13 cellular contexts compared by ENCODE assay signal in the genomic region with DNA sequence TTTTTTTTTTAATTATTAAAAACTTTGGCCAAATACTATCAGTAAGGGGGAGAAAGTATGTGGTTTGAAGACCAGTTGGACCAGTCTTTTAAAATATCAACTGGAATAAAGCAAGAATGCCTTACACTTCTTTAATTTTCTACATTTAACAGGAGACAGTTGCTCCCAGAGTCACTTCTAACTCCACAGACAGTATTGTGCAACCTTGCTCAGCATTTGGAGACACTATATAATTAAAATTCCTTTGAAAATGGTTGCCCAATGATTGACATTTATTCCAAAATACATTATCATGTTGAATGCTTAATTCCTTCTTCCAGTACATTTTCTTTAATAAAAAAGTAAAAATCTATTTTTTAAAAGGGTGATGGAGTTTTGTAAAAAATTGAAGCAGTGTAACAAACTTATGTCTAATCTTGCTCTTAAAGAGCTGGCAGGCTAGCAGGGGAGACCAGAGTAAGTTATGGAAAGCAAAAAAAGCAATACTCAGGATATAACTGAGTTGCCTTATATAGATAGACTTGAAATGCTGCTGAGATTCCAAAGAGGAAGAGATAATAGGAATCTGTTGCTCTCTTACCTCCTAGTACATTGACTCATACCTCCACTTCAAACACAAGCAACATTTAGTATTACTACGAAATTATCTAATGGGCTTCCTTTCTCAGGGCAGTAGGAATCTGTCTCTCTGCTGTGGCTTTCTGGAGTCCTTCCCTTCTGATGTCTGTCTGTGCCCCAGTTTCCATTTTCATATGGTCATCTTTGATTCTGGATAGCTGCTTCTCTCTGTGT.
DNase-seq lines count a peak whose midpoint lies in the region; TF ChIP-seq lines count a peak whose summit lies in the region.
"Had no signal": no experiment of that assay in that cellular context is flagged by ENCODE, and none has a peak within 500 bp of the region (broad histone marks: within the 10 kb centered on the region; RNA-seq: fewer than 3 reads in every experiment).

No MANE protein-coding gene starts in this region.

- H3K27ac ChIP-seq in mesodermal cell (ENCODE audit: low read depth, low read length, severe bottlenecking), result peak overlapping the region; percentile 80
- peak overlapping the region; percentile 42 to 69 (median 48) for H3K27ac ChIP-seq in transverse colon
- no peak overlapping the region for H3K27ac ChIP-seq in CD8-positive, alpha-beta memory T cell (ENCODE audit: low read depth, low read length)
- H3K27ac ChIP-seq: KMS-11 had no signal

- CTCF ChIA-PET in activated naive CD4-positive, alpha-beta T cell treated with anti-CD3 and anti-CD28 coated beads for 36 hours (lab: Charles Lee), result no interaction called here
- CTCF ChIA-PET in CD8-positive, alpha-beta memory T cell (lab: Charles Lee), result no interaction called here

- no peak overlapping the region for H3K27ac Mint-ChIP-seq in activated naive CD4-positive, alpha-beta T cell treated with anti-CD3 and anti-CD28 coated beads for 36 hours
- no peak overlapping the region for H3K27ac Mint-ChIP-seq in CD8-positive, alpha-beta memory T cell
- H3K27ac Mint-ChIP-seq: natural killer cell treated with Interleukin-12 subunit alpha and Interleukin-12 subunit beta and Interleukin-15 and Interleukin-18, amount 100 ng/mL, for 72 hours had no signal

- H3K4me1 Mint-ChIP-seq in activated naive CD4-positive, alpha-beta T cell treated with anti-CD3 and anti-CD28 coated beads for 36 hours (ENCODE audit: low read depth), result no peaks in the 10 kb centered on the region
- H3K4me1 Mint-ChIP-seq in CD8-positive, alpha-beta memory T cell, result no peaks in the 10 kb centered on the region

- no peaks in the 10 kb centered on the region for H3K27me3 ChIP-seq in transverse colon
- no peaks in the 10 kb centered on the region for H3K27me3 ChIP-seq in CD8-positive, alpha-beta memory T cell (ENCODE audit: insufficient read depth, low read length, poor library complexity, severe bottlenecking)

- H3K36me3 ChIP-seq in mesodermal cell (ENCODE audit: control insufficient read depth, insufficient read depth, low read length), result no peaks in the 10 kb centered on the region
- H3K36me3 ChIP-seq in transverse colon, result no peaks in the 10 kb centered on the region
- H3K36me3 ChIP-seq in CD8-positive, alpha-beta memory T cell (ENCODE audit: insufficient read depth, low read length), result no peaks in the 10 kb centered on the region

- in situ Hi-C loops in transverse colon (cut with MboI; ENCODE audit: low pct_ligation_motif_present in 1 of 4, low pct_unique_long_range_greater_than_20kb in 1 of 4, low sequenced_read_pairs in 3 of 4), result no loop called here

- no peaks in the 10 kb centered on the region for H3K36me3 Mint-ChIP-seq in activated naive CD4-positive, alpha-beta T cell treated with anti-CD3 and anti-CD28 coated beads for 36 hours (ENCODE audit: low read depth)
- H3K36me3 Mint-ChIP-seq in CD8-positive, alpha-beta memory T cell, result no peaks in the 10 kb centered on the region
- H3K36me3 Mint-ChIP-seq: natural killer cell treated with Interleukin-12 subunit alpha and Interleukin-12 subunit beta and Interleukin-15 and Interleukin-18, amount 100 ng/mL, for 72 hours had no signal

- H3K9me3 Mint-ChIP-seq in activated naive CD4-positive, alpha-beta T cell treated with anti-CD3 and anti-CD28 coated beads for 36 hours, result no peaks in the 10 kb centered on the region
- H3K9me3 Mint-ChIP-seq in CD8-positive, alpha-beta memory T cell, result peaks cover 0 to 2% (median 0%) of the 10 kb centered on the region in 5 donors
- H3K9me3 Mint-ChIP-seq: natural killer cell treated with Interleukin-12 subunit alpha and Interleukin-12 subunit beta and Interleukin-15 and Interleukin-18, amount 100 ng/mL, for 72 hours had no signal

- TF ChIP-seq CTCF in fibroblast of pulmonary artery (IDR thresholded peaks at IDR 0.05; ENCODE audit: low read length, missing control alignments) (no peak), transverse colon (IDR thresholded peaks at IDR 0.05) (no peak)

- H3K4me1 ChIP-seq in mesodermal cell (ENCODE audit: control insufficient read depth, insufficient read depth, low read length, poor library complexity, severe bottlenecking) (peaks cover 35% of the 10 kb centered on the region), transverse colon (peaks cover 0 to 18% (median 7%) of the 10 kb centered on the region in 4 donors)
- H3K4me1 ChIP-seq in CD8-positive, alpha-beta memory T cell (ENCODE audit: insufficient read depth, low read length), result no peaks in the 10 kb centered on the region

- POLR2A ChIA-PET in CD8-positive, alpha-beta memory T cell (lab: Charles Lee), result no interaction called here

- no peak overlapping the region for H3K4me3 Mint-ChIP-seq in activated naive CD4-positive, alpha-beta T cell treated with anti-CD3 and anti-CD28 coated beads for 36 hours
- no peak overlapping the region for H3K4me3 Mint-ChIP-seq in CD8-positive, alpha-beta memory T cell
- H3K4me3 Mint-ChIP-seq: natural killer cell treated with Interleukin-12 subunit alpha and Interleukin-12 subunit beta and Interleukin-15 and Interleukin-18, amount 100 ng/mL, for 72 hours had no signal

- DNase-seq in SKM-1 treated with dmso at 0.1 percent for 144 hours (lab: John Stamatoyannopoulos, UW; ENCODE audit: unreplicated experiment), result peak; percentile 10
- no peak for DNase-seq in SKM-1 (lab: John Stamatoyannopoulos, UW; ENCODE audit: unreplicated experiment)
- DNase-seq in fibroblast of pulmonary artery (ENCODE audit: low read depth), result peak; percentile 46
- DNase-seq in transverse colon, result no peak
- no peak for DNase-seq in GM19240 (ENCODE audit: insufficient read length, low spot score)
- no peak for DNase-seq in activated naive CD4-positive, alpha-beta T cell treated with anti-CD3 and anti-CD28 coated beads for 36 hours
- no peak for DNase-seq in CD8-positive, alpha-beta memory T cell
- DNase-seq: 8988T, activated gamma-delta T cell treated with Interleukin-2 at 50 U/mL for 16 hours, NCI-H774 had no signal

- peak overlapping the region; percentile 12 for H3K4me3 ChIP-seq in fibroblast of pulmonary artery (replicated peaks; ENCODE audit: low read depth, low read length)
- H3K4me3 ChIP-seq in mesodermal cell (ENCODE audit: extremely low read depth, insufficient read depth, low read length, poor library complexity, severe bottlenecking), result no peak overlapping the region
- H3K4me3 ChIP-seq in transverse colon, result no peak overlapping the region
- H3K4me3 ChIP-seq in CD8-positive, alpha-beta memory T cell (ENCODE audit: low read length), result no peak overlapping the region

- intact Hi-C loops in transverse colon (cut with DNase I; ENCODE audit: low total_unique reads), result no loop called here
- intact Hi-C loops in activated naive CD4-positive, alpha-beta T cell treated with anti-CD3 and anti-CD28 coated beads for 36 hours (cut with micrococcal nuclease), result no loop called here

- WGBS in mesodermal cell (ENCODE audit: insufficient coverage in 2 of 2), 2 experiments, result 50 to 77% methylated on average over 1 of the region's 1 CpG
- WGBS in transverse colon (ENCODE audit: low coverage in 1 of 2), 2 donors, result 67 to 73% methylated on average over 1 of the region's 1 CpG

- TF ChIP-seq EP300 in transverse colon (IDR thresholded peaks at IDR 0.05; ENCODE audit: low read depth), result no peak

- H3K27me3 Mint-ChIP-seq in activated naive CD4-positive, alpha-beta T cell treated with anti-CD3 and anti-CD28 coated beads for 36 hours (ENCODE audit: low read depth), result no peaks in the 10 kb centered on the region
- peaks cover 0 to 10% of the 10 kb centered on the region in 2 donors for H3K27me3 Mint-ChIP-seq in CD8-positive, alpha-beta memory T cell

- no peak for TF ChIP-seq POLR2A in transverse colon (IDR thresholded peaks at IDR 0.05)

- H3K9me3 ChIP-seq in mesodermal cell (ENCODE audit: control insufficient read depth, low read length) (no peaks in the 10 kb centered on the region), transverse colon (no peaks in the 10 kb centered on the region)
- H3K9me3 ChIP-seq in CD8-positive, alpha-beta memory T cell (ENCODE audit: low read length), result no peaks in the 10 kb centered on the region

Comparison
In these comparisons a context has a peak if more than half of its experiments do, and no peak if none do; other contexts are left out.
1. DNase-seq: peak in SKM-1 treated with dmso at 0.1 percent for 144 hours (single experiment) and fibroblast of pulmonary artery (single experiment); none in SKM-1 (single experiment), transverse colon (single experiment), GM19240 (single experiment), activated naive CD4-positive, alpha-beta T cell treated with anti-CD3 and anti-CD28 coated beads for 36 hours (single experiment) and CD8-positive, alpha-beta memory T cell (0 of 5).